ENCODE assay signal across 1 cellular context in the genomic region with DNA sequence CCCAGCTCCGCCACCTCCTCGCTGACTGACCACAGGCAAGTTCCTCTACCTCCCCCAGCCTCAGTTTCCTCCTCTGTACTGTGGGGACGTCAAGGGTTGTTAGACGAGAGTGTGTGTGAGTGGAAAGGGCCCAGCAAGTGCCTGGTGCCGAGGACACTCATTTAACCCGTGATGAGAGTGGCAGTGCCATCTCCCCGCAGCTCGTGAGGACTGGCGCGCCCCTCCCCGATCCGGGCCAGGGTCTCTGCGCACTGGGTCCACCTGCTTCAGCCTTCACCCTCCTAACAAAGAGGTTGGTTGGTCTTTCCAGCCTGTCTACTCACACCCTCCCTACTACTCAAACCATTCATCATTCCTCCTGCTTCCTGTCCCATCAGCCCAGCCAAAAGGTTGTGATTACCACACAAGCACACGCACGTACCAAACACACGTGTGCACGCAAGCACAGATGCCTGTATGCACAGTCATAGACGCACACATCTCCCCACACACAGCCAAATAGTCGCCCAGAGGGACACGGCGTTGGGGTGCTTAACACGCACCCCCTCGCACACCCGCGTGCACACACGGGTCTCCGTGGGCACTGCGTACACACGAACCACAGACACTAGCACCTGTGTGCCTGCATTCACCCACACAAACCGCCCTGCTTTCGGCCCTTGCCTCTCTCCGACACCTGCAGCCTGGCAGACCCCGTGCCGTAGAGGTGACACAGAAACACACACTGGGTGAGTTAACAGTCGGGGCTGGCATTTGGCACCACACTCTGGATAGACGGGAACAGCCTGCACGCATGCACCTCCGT.
TF ChIP-seq lines count a peak whose summit lies in the region.

No MANE protein-coding gene starts in this region.

TF ChIP-seq in HepG2, 621 proteins besides CTCF, POLR2A, EP300 and RAD21:
- TF ChIP-seq, protein P1, sequence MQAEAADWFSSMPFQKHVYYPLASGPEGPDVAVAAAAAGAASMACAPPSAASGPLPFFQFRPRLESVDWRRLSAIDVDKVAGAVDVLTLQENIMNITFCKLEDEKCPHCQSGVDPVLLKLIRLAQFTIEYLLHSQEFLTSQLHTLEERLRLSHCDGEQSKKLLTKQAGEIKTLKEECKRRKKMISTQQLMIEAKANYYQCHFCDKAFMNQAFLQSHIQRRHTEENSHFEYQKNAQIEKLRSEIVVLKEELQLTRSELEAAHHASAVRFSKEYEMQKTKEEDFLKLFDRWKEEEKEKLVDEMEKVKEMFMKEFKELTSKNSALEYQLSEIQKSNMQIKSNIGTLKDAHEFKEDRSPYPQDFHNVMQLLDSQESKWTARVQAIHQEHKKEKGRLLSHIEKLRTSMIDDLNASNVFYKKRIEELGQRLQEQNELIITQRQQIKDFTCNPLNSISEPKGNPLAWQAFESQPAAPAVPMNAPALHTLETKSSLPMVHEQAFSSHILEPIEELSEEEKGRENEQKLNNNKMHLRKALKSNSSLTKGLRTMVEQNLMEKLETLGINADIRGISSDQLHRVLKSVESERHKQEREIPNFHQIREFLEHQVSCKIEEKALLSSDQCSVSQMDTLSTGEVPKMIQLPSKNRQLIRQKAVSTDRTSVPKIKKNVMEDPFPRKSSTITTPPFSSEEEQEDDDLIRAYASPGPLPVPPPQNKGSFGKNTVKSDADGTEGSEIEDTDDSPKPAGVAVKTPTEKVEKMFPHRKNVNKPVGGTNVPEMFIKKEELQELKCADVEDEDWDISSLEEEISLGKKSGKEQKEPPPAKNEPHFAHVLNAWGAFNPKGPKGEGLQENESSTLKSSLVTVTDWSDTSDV (CRISPR knock-in tag; IDR thresholded peaks at IDR 0.05): no peak
- no peak for TF ChIP-seq EED (CRISPR knock-in tag; IDR thresholded peaks at IDR 0.05)
- 0 out of 2 replicates have a peak, but pooled peaks have one; percentile 58 for TF ChIP-seq ZNF225 (CRISPR knock-in tag; IDR thresholded peaks at IDR 0.05)
- TF ChIP-seq, protein P2, sequence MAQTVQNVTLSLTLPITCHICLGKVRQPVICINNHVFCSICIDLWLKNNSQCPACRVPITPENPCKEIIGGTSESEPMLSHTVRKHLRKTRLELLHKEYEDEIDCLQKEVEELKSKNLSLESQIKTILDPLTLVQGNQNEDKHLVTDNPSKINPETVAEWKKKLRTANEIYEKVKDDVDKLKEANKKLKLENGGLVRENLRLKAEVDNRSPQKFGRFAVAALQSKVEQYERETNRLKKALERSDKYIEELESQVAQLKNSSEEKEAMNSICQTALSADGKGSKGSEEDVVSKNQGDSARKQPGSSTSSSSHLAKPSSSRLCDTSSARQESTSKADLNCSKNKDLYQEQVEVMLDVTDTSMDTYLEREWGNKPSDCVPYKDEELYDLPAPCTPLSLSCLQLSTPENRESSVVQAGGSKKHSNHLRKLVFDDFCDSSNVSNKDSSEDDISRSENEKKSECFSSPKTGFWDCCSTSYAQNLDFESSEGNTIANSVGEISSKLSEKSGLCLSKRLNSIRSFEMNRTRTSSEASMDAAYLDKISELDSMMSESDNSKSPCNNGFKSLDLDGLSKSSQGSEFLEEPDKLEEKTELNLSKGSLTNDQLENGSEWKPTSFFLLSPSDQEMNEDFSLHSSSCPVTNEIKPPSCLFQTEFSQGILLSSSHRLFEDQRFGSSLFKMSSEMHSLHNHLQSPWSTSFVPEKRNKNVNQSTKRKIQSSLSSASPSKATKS (CRISPR knock-in tag; IDR thresholded peaks at IDR 0.05): no peak
- TF ChIP-seq, protein P3, sequence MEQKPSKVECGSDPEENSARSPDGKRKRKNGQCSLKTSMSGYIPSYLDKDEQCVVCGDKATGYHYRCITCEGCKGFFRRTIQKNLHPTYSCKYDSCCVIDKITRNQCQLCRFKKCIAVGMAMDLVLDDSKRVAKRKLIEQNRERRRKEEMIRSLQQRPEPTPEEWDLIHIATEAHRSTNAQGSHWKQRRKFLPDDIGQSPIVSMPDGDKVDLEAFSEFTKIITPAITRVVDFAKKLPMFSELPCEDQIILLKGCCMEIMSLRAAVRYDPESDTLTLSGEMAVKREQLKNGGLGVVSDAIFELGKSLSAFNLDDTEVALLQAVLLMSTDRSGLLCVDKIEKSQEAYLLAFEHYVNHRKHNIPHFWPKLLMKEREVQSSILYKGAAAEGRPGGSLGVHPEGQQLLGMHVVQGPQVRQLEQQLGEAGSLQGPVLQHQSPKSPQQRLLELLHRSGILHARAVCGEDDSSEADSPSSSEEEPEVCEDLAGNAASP (CRISPR knock-in tag; IDR thresholded peaks at IDR 0.05; ENCODE audit: borderline replicate concordance): no peak
- TF ChIP-seq, protein P4, sequence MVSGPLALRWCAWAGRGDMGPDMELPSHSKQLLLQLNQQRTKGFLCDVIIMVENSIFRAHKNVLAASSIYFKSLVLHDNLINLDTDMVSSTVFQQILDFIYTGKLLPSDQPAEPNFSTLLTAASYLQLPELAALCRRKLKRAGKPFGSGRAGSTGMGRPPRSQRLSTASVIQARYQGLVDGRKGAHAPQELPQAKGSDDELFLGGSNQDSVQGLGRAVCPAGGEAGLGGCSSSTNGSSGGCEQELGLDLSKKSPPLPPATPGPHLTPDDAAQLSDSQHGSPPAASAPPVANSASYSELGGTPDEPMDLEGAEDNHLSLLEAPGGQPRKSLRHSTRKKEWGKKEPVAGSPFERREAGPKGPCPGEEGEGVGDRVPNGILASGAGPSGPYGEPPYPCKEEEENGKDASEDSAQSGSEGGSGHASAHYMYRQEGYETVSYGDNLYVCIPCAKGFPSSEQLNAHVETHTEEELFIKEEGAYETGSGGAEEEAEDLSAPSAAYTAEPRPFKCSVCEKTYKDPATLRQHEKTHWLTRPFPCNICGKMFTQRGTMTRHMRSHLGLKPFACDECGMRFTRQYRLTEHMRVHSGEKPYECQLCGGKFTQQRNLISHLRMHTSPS (CRISPR knock-in tag; IDR thresholded peaks at IDR 0.05; ENCODE audit: low read depth): no peak
- TF ChIP-seq, protein P5, sequence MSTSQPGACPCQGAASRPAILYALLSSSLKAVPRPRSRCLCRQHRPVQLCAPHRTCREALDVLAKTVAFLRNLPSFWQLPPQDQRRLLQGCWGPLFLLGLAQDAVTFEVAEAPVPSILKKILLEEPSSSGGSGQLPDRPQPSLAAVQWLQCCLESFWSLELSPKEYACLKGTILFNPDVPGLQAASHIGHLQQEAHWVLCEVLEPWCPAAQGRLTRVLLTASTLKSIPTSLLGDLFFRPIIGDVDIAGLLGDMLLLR (CRISPR knock-in tag; IDR thresholded peaks at IDR 0.05): no peak
- no peak for TF ChIP-seq ZNF260 (CRISPR knock-in tag; IDR thresholded peaks at IDR 0.05; ENCODE audit: borderline replicate concordance, low read depth)
- TF ChIP-seq, protein P6, sequence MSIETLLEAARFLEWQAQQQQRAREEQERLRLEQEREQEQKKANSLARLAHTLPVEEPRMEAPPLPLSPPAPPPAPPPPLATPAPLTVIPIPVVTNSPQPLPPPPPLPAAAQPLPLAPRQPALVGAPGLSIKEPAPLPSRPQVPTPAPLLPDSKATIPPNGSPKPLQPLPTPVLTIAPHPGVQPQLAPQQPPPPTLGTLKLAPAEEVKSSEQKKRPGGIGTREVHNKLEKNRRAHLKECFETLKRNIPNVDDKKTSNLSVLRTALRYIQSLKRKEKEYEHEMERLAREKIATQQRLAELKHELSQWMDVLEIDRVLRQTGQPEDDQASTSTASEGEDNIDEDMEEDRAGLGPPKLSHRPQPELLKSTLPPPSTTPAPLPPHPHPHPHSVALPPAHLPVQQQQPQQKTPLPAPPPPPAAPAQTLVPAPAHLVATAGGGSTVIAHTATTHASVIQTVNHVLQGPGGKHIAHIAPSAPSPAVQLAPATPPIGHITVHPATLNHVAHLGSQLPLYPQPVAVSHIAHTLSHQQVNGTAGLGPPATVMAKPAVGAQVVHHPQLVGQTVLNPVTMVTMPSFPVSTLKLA (IDR thresholded peaks at IDR 0.05): no peak
- TF ChIP-seq, protein P7, sequence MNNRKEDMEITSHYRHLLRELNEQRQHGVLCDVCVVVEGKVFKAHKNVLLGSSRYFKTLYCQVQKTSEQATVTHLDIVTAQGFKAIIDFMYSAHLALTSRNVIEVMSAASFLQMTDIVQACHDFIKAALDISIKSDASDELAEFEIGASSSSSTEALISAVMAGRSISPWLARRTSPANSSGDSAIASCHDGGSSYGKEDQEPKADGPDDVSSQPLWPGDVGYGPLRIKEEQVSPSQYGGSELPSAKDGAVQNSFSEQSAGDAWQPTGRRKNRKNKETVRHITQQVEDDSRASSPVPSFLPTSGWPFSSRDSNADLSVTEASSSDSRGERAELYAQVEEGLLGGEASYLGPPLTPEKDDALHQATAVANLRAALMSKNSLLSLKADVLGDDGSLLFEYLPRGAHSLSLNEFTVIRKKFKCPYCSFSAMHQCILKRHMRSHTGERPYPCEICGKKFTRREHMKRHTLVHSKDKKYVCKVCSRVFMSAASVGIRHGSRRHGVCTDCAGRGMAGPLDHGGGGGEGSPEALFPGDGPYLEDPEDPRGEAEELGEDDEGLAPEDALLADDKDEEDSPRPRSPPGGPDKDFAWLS (CRISPR knock-in tag; IDR thresholded peaks at IDR 0.05; ENCODE audit: borderline replicate concordance): no peak
- no peak for TF ChIP-seq SIN3B (IDR thresholded peaks at IDR 0.05; ENCODE audit: low read length)
- TF ChIP-seq PHF5A (CRISPR knock-in tag; IDR thresholded peaks at IDR 0.05; ENCODE audit: low read depth, unreplicated experiment): no peak
- no peak for TF ChIP-seq ZNF850 (CRISPR knock-in tag; conservative IDR thresholded peaks at IDR 0.05)
- TF ChIP-seq, protein P8, sequence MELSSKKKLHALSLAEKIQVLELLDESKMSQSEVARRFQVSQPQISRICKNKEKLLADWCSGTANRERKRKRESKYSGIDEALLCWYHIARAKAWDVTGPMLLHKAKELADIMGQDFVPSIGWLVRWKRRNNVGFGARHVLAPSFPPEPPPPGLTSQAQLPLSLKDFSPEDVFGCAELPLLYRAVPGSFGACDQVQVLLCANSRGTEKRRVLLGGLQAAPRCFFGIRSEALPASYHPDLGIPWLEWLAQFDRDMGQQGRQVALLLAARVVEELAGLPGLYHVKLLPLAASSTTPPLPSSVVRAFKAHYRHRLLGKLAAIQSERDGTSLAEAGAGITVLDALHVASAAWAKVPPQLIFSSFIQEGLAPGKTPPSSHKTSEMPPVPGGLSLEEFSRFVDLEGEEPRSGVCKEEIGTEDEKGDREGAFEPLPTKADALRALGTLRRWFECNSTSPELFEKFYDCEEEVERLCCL (CRISPR knock-in tag; IDR thresholded peaks at IDR 0.05; ENCODE audit: borderline replicate concordance): no peak
- TF ChIP-seq ZFP90 (CRISPR knock-in tag; IDR thresholded peaks at IDR 0.05; ENCODE audit: borderline replicate concordance): no peak
- TF ChIP-seq, protein P9, sequence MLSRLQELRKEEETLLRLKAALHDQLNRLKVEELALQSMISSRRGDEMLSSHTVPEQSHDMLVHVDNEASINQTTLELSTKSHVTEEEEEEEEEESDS (CRISPR knock-in tag; IDR thresholded peaks at IDR 0.05; ENCODE audit: borderline replicate concordance): no peak
- TF ChIP-seq SALL1 (CRISPR knock-in tag; IDR thresholded peaks at IDR 0.05): peak; percentile 21; the same call in 1 of the 2 replicates
- no peak for TF ChIP-seq ZNF572 (CRISPR knock-in tag; IDR thresholded peaks at IDR 0.05)
- TF ChIP-seq, protein P10, sequence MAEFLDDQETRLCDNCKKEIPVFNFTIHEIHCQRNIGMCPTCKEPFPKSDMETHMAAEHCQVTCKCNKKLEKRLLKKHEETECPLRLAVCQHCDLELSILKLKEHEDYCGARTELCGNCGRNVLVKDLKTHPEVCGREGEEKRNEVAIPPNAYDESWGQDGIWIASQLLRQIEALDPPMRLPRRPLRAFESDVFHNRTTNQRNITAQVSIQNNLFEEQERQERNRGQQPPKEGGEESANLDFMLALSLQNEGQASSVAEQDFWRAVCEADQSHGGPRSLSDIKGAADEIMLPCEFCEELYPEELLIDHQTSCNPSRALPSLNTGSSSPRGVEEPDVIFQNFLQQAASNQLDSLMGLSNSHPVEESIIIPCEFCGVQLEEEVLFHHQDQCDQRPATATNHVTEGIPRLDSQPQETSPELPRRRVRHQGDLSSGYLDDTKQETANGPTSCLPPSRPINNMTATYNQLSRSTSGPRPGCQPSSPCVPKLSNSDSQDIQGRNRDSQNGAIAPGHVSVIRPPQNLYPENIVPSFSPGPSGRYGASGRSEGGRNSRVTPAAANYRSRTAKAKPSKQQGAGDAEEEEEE (CRISPR knock-in tag; IDR thresholded peaks at IDR 0.05; ENCODE audit: borderline replicate concordance): no peak
- no peak for TF ChIP-seq KDM6A (CRISPR knock-in tag; IDR thresholded peaks at IDR 0.05; ENCODE audit: low read depth)
- TF ChIP-seq ZNF556 (CRISPR knock-in tag; IDR thresholded peaks at IDR 0.05; ENCODE audit: borderline replicate concordance): 0 out of 2 replicates have a peak, but pooled peaks have one; percentile 5
